21 cellular contexts compared by ENCODE assay signal in genomic region chr17:8051831-8052230, GRCh38. TPM values are rescaled to one million over a fixed set of nuclear protein-coding genes. Genes with fewer than 3 reads are reported as not detected.
DNase-seq lines count a peak whose midpoint lies in the region; ATAC-seq, FAIRE-seq and TF ChIP-seq lines count a peak whose summit lies in the region.
"Had no signal": no experiment of that assay in that cellular context is flagged by ENCODE, and none has a peak within 500 bp of the region (broad histone marks: within the 10 kb centered on the region; RNA-seq: fewer than 3 reads in every experiment).

No MANE protein-coding gene starts in this region.

- POLR2A ChIA-PET in H1 (lab: Charles Lee; ENCODE audit: partially characterized antibody) = no interaction called here

- H2AK5ac ChIP-seq in H1 (ENCODE audit: low read depth, low read length) = no peak overlapping the region

- no peak for TF ChIP-seq EP300 in H1 (IDR thresholded peaks at IDR 0.05; ENCODE audit: borderline replicate concordance in 1 of 2, low read depth in 2 of 2, low read length in 2 of 2)
- TF ChIP-seq EP300 in sigmoid colon (IDR thresholded peaks at IDR 0.05) = no peak

- H4K5ac ChIP-seq in H1 (ENCODE audit: insufficient read length, low read depth, low read length) = no peak overlapping the region

- no peak overlapping the region for H2BK120ac ChIP-seq in H1 (replicated peaks; ENCODE audit: low read depth, low read length)

- no peaks in the 10 kb centered on the region for H3K79me1 ChIP-seq in H1 (ENCODE audit: low read depth, low read length)

- H4K8ac ChIP-seq in H1 (ENCODE audit: extremely low read depth, insufficient read depth, low read length) = no peak overlapping the region

- H2BK5ac ChIP-seq in H1 (ENCODE audit: low read depth, low read length) = no peak overlapping the region

- ATAC-seq in right cardiac atrium (no peak), GM21381 (IDR thresholded peaks at IDR 0.05; ENCODE audit: unreplicated experiment) (no peak)

- H2BK12ac ChIP-seq in H1 (ENCODE audit: low read depth, low read length) = no peak overlapping the region

- H3K56ac ChIP-seq in H1 (replicated peaks; ENCODE audit: insufficient read length, low read depth, low read length) = no peak overlapping the region

- H4K20me1 ChIP-seq in H1 (replicated peaks in 1 of 2; ENCODE audit: control insufficient read depth in 1 of 2, insufficient read depth in 2 of 2, low read length in 2 of 2) = no peaks in the 10 kb centered on the region

- intact Hi-C loops in cardiac septum (cut with DNase I) (no loop called here), right cardiac atrium (cut with DNase I) (no loop called here), sigmoid colon (cut with DNase I) (loop anchor here (10.0 kb wide), 1 partner anchor 137 kb away; the partner anchor contains the start of gene RNF227)

- no peak for TF ChIP-seq POLR2A in H1 (IDR thresholded peaks at IDR 0.05; ENCODE audit: control extremely low read depth in 1 of 2, low read depth in 2 of 2, low read length in 2 of 2)
- TF ChIP-seq POLR2A in sigmoid colon (IDR thresholded peaks at IDR 0.05) = no peak

- H3K36me3 ChIP-seq in bronchial epithelial cell (ENCODE audit: control insufficient read depth, insufficient read depth, low read length) = peaks cover 2% of the 10 kb centered on the region
- no peaks in the 10 kb centered on the region for H3K36me3 ChIP-seq in H1 (ENCODE audit: control insufficient read depth in 2 of 4, insufficient read depth in 4 of 4, low read length in 3 of 4)
- H3K36me3 ChIP-seq in sigmoid colon = no peaks in the 10 kb centered on the region

- H3K23me2 ChIP-seq in H1 (ENCODE audit: low read depth, low read length) = no peaks in the 10 kb centered on the region; the same call in 1 of the 2 replicates

- no peak overlapping the region for H4K91ac ChIP-seq in H1 (replicated peaks; ENCODE audit: insufficient read length, low read length)

- TF ChIP-seq RAD21 in H1 (IDR thresholded peaks at IDR 0.05 in 1 of 2, conservative IDR thresholded peaks at IDR 0.05 in 1 of 2; ENCODE audit: low read depth in 2 of 2, low read length in 2 of 2) = no peak

- H3K9ac ChIP-seq in H1 (replicated peaks in 1 of 4; ENCODE audit: extremely low read depth in 1 of 4, low read depth in 3 of 4, low read length in 3 of 4) = no peak overlapping the region

- H3K79me2 ChIP-seq in H1 (ENCODE audit: control insufficient read depth in 1 of 2, insufficient read depth in 2 of 2, low read length in 2 of 2) = no peaks in the 10 kb centered on the region

- H2BK20ac ChIP-seq in H1 (ENCODE audit: low read length) = no peak overlapping the region

- no peaks in the 10 kb centered on the region for H3K9me3 ChIP-seq in right cardiac atrium (ENCODE audit: control insufficient read depth, low read length)
- H3K9me3 ChIP-seq in H1 (ENCODE audit: insufficient read depth in 2 of 2, low read depth in 1 of 2, low read length in 1 of 2) = no peaks in the 10 kb centered on the region
- no peaks in the 10 kb centered on the region for H3K9me3 ChIP-seq in sigmoid colon
- H3K9me3 ChIP-seq: Caco-2 had no signal

- H3K4me1 ChIP-seq in right cardiac atrium (ENCODE audit: control insufficient read depth, insufficient read depth, low read length) (no peaks in the 10 kb centered on the region), H1 (replicated peaks in 1 of 4; ENCODE audit: control insufficient read depth in 3 of 4, insufficient read depth in 4 of 4, low read length in 3 of 4) (no peaks in the 10 kb centered on the region), sigmoid colon (no peaks in the 10 kb centered on the region)

- DNase-seq in cardiac septum (ENCODE audit: low spot score) = peak; percentile 24
- no peak for DNase-seq in right cardiac atrium
- no peak for DNase-seq in bronchial epithelial cell (ENCODE audit: low read depth)
- DNase-seq in H1 (ENCODE audit: low read depth in 1 of 2, low spot score in 2 of 2) = no peak
- peak; percentile 32 for DNase-seq in sigmoid colon
- no peak for DNase-seq in DMS153 (lab: John Stamatoyannopoulos, UW)
- DNase-seq: ACHN; Caco-2; CD4-positive, alpha-beta T cell; DMS79; GDM1; GOT3; H9 had no signal

- TF ChIP-seq CTCF in bronchial epithelial cell (IDR thresholded peaks at IDR 0.05; ENCODE audit: insufficient read depth, low read length, severe bottlenecking) (no peak), H1 (IDR thresholded peaks at IDR 0.05; ENCODE audit: control extremely low read depth in 1 of 3, insufficient read depth in 1 of 3, low read depth in 1 of 3, low read length in 3 of 3) (no peak), sigmoid colon (IDR thresholded peaks at IDR 0.05) (no peak)

- no peak overlapping the region for H2BK15ac ChIP-seq in H1 (ENCODE audit: low read length)

- H3K27me3 ChIP-seq in right cardiac atrium (ENCODE audit: control insufficient read depth, insufficient read depth) (no peaks in the 10 kb centered on the region), bronchial epithelial cell (ENCODE audit: control insufficient read depth, insufficient read depth, low read length) (no peaks in the 10 kb centered on the region), H1 (replicated peaks in 1 of 4; ENCODE audit: control insufficient read depth in 3 of 4, extremely low read depth in 1 of 4, insufficient read depth in 3 of 4, low read length in 3 of 4) (peaks cover 1 to 4% (median 3%) of the 10 kb centered on the region in 4 experiments; a peak in 5 of 7 replicates), sigmoid colon (peaks cover 0 to 14% (median under 1%) of the 10 kb centered on the region in 3 donors)

- H3K4ac ChIP-seq in H1 (replicated peaks; ENCODE audit: insufficient read length, low read depth, low read length) = no peak overlapping the region

- H3K23ac ChIP-seq in H1 (ENCODE audit: insufficient read length) = no peak overlapping the region

- WGBS in right cardiac atrium = 86% methylated on average over 7 of the region's 7 CpGs
- WGBS in H1 (ENCODE audit: extremely low coverage in 1 of 2, insufficient coverage in 1 of 2, insufficient read length in 1 of 2, insufficient replicate concordance in 2 of 2, low coverage in 1 of 2, low lambda C conversion rate in 2 of 2, missing lambda C conversion rate in 1 of 2), 2 experiments = 88% methylated on average over 7 of the region's 7 CpGs; no CpG with 5 or more reads in 1 of the 2 experiments
- WGBS in sigmoid colon, 2 donors = 90 to 91% methylated on average over 7 of the region's 7 CpGs

- no peak overlapping the region for H3K4me3 ChIP-seq in right cardiac atrium (ENCODE audit: low read length)
- no peak overlapping the region for H3K4me3 ChIP-seq in bronchial epithelial cell (ENCODE audit: low read depth, low read length)
- H3K4me3 ChIP-seq in H1 (ENCODE audit: extremely low read depth in 1 of 4, insufficient read depth in 2 of 4, low read depth in 3 of 4, low read length in 4 of 4) = no peak overlapping the region
- H3K4me3 ChIP-seq in sigmoid colon = no peak overlapping the region

- peak; percentile 60 for FAIRE-seq in bronchial epithelial cell (lab: Jason Lieb, UNC)
- FAIRE-seq in H1 (lab: Jason Lieb, UNC) = no peak
- FAIRE-seq: A204.1, D721Med, GM12892, GM18507 had no signal

- no peak overlapping the region for H3K14ac ChIP-seq in H1 (ENCODE audit: insufficient read length)

- 0 out of 2 replicates have a peak overlapping the region, but pooled peaks have one; percentile 17 for H2AFZ ChIP-seq in H1 (ENCODE audit: low read length)

- H3K4me2 ChIP-seq in H1 (ENCODE audit: insufficient read depth in 1 of 2, low read depth in 2 of 2, low read length in 2 of 2) = no peak overlapping the region

- no peak overlapping the region for H3K18ac ChIP-seq in H1 (ENCODE audit: extremely low read depth, low read length)

- H3K27ac ChIP-seq in right cardiac atrium (ENCODE audit: low read length) (no peak overlapping the region), H1 (ENCODE audit: low read depth, low read length) (no peak overlapping the region), sigmoid colon (no peak overlapping the region)
- H3K27ac ChIP-seq: C4-2B had no signal

- CTCF ChIA-PET in H1 (lab: Charles Lee; ENCODE audit: partially characterized antibody) = interaction anchor here (0.7 to 1.2 kb wide), 3 partner anchors 11 to 36 kb away, joined by 3 to 4 read pairs (median 3); no protein-coding TSS in a partner anchor

RNA-seq across cellular contexts. Expression of gene ALOX15B, which starts 13.0 kb away (rescaled TPM):
- total RNA-seq in cardiac septum = not detected
- under 1 TPM; 0.25 to 0.68 (median 0.46) TPM for total RNA-seq in right cardiac atrium
- polyA plus RNA-seq in right cardiac atrium = 0.54 TPM
- 5.8 and 20.6 TPM in 2 replicates for total RNA-seq in bronchial epithelial cell
- total RNA-seq in H1 (2021; fragmentation: NEBNext Ultra II Directional; extraction: Animal tissue kit (Norgen Biotek cat#: 25700)) = 0.46 and 0.63 TPM in 2 replicates
- 0.91 and 1.4 TPM in 2 replicates for polyA plus RNA-seq in H1 (2011; rRNA removed)
- polyA plus RNA-seq in H1 (2011; cell fraction: cytosol; rRNA removed) = 0.76 TPM
- polyA plus RNA-seq in H1 (2011; cell fraction: nucleus; rRNA removed) = 1.3 TPM
- 0.42 to 0.79 TPM (median 0.60 TPM) in 4 replicates for polyA plus RNA-seq in H1 (2012, experiment 1 of 2)
- polyA plus RNA-seq in H1 (2012, experiment 2 of 2) = 0.26 TPM
- 0.73 TPM for polyA plus RNA-seq in H1 (2013, experiment 1 of 2)
- 0.70 TPM for polyA plus RNA-seq in H1 (2013, experiment 2 of 2)
- polyA minus RNA-seq in H1 (2011; rRNA and poly(A)+ RNA removed) = 0.51 and 0.63 TPM in 2 replicates
- polyA minus RNA-seq in H1 (2011; cell fraction: cytosol; rRNA and poly(A)+ RNA removed) = not detected
- 0.70 TPM for polyA minus RNA-seq in H1 (2011; cell fraction: nucleus; rRNA and poly(A)+ RNA removed)
- 1 to 10 TPM; 2.8 to 5.3 (median 4.3) TPM for total RNA-seq in sigmoid colon
- polyA plus RNA-seq in sigmoid colon = 1 to 10 TPM; 1.2 to 3.2 (median 1.8) TPM
- total RNA-seq: Caco-2; CD4-positive, alpha-beta T cell; Daoy; H9 had no signal
- polyA plus RNA-seq: BJ had no signal

RNA-seq across cellular contexts. Expression of gene ALOX12B, which starts 35.7 kb away (rescaled TPM):
- not detected for total RNA-seq in cardiac septum
- total RNA-seq in right cardiac atrium = under 1 TPM in 1 of 4 donors, not detected in 3; 0.71 TPM
- not detected for polyA plus RNA-seq in right cardiac atrium
- 0.26 and 2.0 TPM in 2 replicates for total RNA-seq in bronchial epithelial cell
- total RNA-seq in H1 (2021; fragmentation: NEBNext Ultra II Directional; extraction: Animal tissue kit (Norgen Biotek cat#: 25700)) = not detected in 2 replicates
- 0.82 and 0.86 TPM in 2 replicates for polyA plus RNA-seq in H1 (2011; rRNA removed)
- 0.45 TPM for polyA plus RNA-seq in H1 (2011; cell fraction: cytosol; rRNA removed)
- polyA plus RNA-seq in H1 (2011; cell fraction: nucleus; rRNA removed) = 0.88 TPM
- 0.48 to 1.3 TPM (median 0.92 TPM) in 4 replicates for polyA plus RNA-seq in H1 (2012, experiment 1 of 2)
- polyA plus RNA-seq in H1 (2012, experiment 2 of 2) = 0.96 TPM
- 0.12 TPM for polyA plus RNA-seq in H1 (2013, experiment 1 of 2)
- 0.26 TPM for polyA plus RNA-seq in H1 (2013, experiment 2 of 2)
- 0.41 and 0.82 TPM in 2 replicates for polyA minus RNA-seq in H1 (2011; rRNA and poly(A)+ RNA removed)
- polyA minus RNA-seq in H1 (2011; cell fraction: cytosol; rRNA and poly(A)+ RNA removed) = not detected
- not detected for polyA minus RNA-seq in H1 (2011; cell fraction: nucleus; rRNA and poly(A)+ RNA removed)
- total RNA-seq in sigmoid colon = not detected
- under 1 TPM in 1 of 3 donors, not detected in 2; 0.52 TPM for polyA plus RNA-seq in sigmoid colon
- total RNA-seq: Daoy had no signal
- polyA plus RNA-seq: BJ had no signal

RNA-seq across cellular contexts. Expression of gene GUCY2D, which starts 49.4 kb away (rescaled TPM):
- total RNA-seq in cardiac septum = not detected
- under 1 TPM in 3 of 4 donors, not detected in 1; 0.23 to 0.85 (median 0.31) TPM for total RNA-seq in right cardiac atrium
- polyA plus RNA-seq in right cardiac atrium = 0.09 TPM
- total RNA-seq in bronchial epithelial cell = 0.13 TPM in 1 of 2 replicates, not detected in the other
- total RNA-seq in H1 (2021; fragmentation: NEBNext Ultra II Directional; extraction: Animal tissue kit (Norgen Biotek cat#: 25700)) = 0.48 and 0.59 TPM in 2 replicates
- 0.20 and 0.31 TPM in 2 replicates for polyA plus RNA-seq in H1 (2011; rRNA removed)
- polyA plus RNA-seq in H1 (2011; cell fraction: cytosol; rRNA removed) = 0.27 TPM
- polyA plus RNA-seq in H1 (2011; cell fraction: nucleus; rRNA removed) = 0.66 TPM
- polyA plus RNA-seq in H1 (2012, experiment 1 of 2) = 0.19 to 0.70 TPM (median 0.62 TPM) in 3 of 4 replicates, not detected in the other
- not detected for polyA plus RNA-seq in H1 (2012, experiment 2 of 2)
- 0.36 TPM for polyA plus RNA-seq in H1 (2013, experiment 1 of 2)
- polyA plus RNA-seq in H1 (2013, experiment 2 of 2) = 0.28 TPM
- polyA minus RNA-seq in H1 (2011; rRNA and poly(A)+ RNA removed) = 0.29 and 0.60 TPM in 2 replicates
- polyA minus RNA-seq in H1 (2011; cell fraction: cytosol; rRNA and poly(A)+ RNA removed) = 1.8 TPM
- 0.40 TPM for polyA minus RNA-seq in H1 (2011; cell fraction: nucleus; rRNA and poly(A)+ RNA removed)
- total RNA-seq in sigmoid colon = not detected
- under 1 TPM in 1 of 3 donors, not detected in 2; 0.04 TPM for polyA plus RNA-seq in sigmoid colon

Comparison
In these comparisons a context has a peak if more than half of its experiments do, and no peak if none do; other contexts are left out.
1. DNase-seq: peak in cardiac septum (single experiment) and sigmoid colon (single experiment); none in right cardiac atrium (0 of 3), bronchial epithelial cell (single experiment), H1 (0 of 2) and DMS153 (single experiment).